In the genomic region with DNA sequence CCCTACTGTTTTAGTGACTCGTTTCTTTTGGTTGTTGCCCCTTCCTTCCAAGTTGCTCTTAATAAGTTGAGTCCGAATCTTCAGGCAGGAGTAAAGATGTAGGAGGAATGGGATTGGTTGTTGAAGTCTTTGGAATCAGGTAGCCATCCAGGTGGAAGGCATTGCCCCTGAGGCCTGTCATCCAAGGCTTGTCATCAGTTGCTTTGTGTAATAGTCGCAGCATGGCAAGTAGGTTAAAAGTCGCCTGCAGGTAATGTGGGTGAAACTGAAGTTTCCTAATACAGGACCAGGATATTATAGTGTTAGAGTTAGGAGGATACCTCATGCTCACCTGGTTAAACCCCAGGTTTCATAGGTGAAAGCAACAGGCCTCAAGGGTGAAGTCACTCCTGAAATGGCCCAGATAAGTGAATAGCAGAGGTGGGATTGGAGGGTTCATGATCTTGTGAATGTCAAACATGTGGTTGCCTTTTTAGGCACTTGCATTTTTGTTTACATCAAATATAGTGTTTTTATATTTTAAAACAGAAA, we compare ENCODE assay signal across 9 cellular contexts. TPM values are rescaled to one million over a fixed set of nuclear protein-coding genes. Genes with fewer than 3 reads are reported as not detected.
DNase-seq lines count a peak whose midpoint lies in the region; ATAC-seq, FAIRE-seq and TF ChIP-seq lines count a peak whose summit lies in the region.
"Had no signal": no experiment of that assay in that cellular context is flagged by ENCODE, and none has a peak within 500 bp of the region (broad histone marks: within the 10 kb centered on the region; RNA-seq: fewer than 3 reads in every experiment).

No MANE protein-coding gene starts in this region.

- FAIRE-seq in A549 (lab: Jason Lieb, UNC) (no peak), urothelium cell line (lab: Jason Lieb, UNC) (no peak)

- peak overlapping the region; percentile 4 for H3K27ac Mint-ChIP-seq in central memory CD8-positive, alpha-beta T cell (ENCODE audit: low read depth)

- no peaks in the 10 kb centered on the region for H3K9me3 ChIP-seq in A549
- H3K9me3 ChIP-seq in HUES48 (ENCODE audit: control insufficient read depth, insufficient read depth, low read length) = no peaks in the 10 kb centered on the region
- H3K9me3 ChIP-seq in mucosa of stomach (ENCODE audit: control insufficient read depth, low read length) = no peaks in the 10 kb centered on the region

- no peak for TF ChIP-seq POLR2A in A549 (IDR thresholded peaks at IDR 0.05; ENCODE audit: low read length)

- TF ChIP-seq CTCF in A549 (IDR thresholded peaks at IDR 0.05) (no peak), GM10248 (IDR thresholded peaks at IDR 0.05; ENCODE audit: control extremely low read depth, extremely low read depth, low read depth, missing control alignments) (no peak)

- no peak for ATAC-seq in A549
- ATAC-seq in central memory CD8-positive, alpha-beta T cell (replicated peaks; ENCODE audit: extremely low read depth, poor library complexity, severe bottlenecking) = no peak

- 68% methylated on average over 4 of the region's 4 CpGs for WGBS in A549 (ENCODE audit: missing lambda C conversion rate)

- H3K4me3 Mint-ChIP-seq in central memory CD8-positive, alpha-beta T cell = peak overlapping the region; percentile 73

- H3K4me1 Mint-ChIP-seq in central memory CD8-positive, alpha-beta T cell = peaks cover 22% of the 10 kb centered on the region

- H3K27me3 Mint-ChIP-seq in central memory CD8-positive, alpha-beta T cell = peaks cover 23% of the 10 kb centered on the region

- H3K4me1 ChIP-seq in A549 (peaks cover 12% of the 10 kb centered on the region; the same call in 2 of the 3 replicates), HUES48 (ENCODE audit: control insufficient read depth, insufficient read depth, low read length) (peaks cover 9% of the 10 kb centered on the region), mucosa of stomach (ENCODE audit: control insufficient read depth, insufficient read depth, low read length) (peaks cover 12% of the 10 kb centered on the region)

- H3K36me3 Mint-ChIP-seq in central memory CD8-positive, alpha-beta T cell (ENCODE audit: insufficient read depth) = no peaks in the 10 kb centered on the region

- H3K4me2 ChIP-seq in A549 = peak overlapping the region; percentile 84

- no peak for TF ChIP-seq RAD21 in A549 (conservative IDR thresholded peaks at IDR 0.05 in 1 of 2, IDR thresholded peaks at IDR 0.05 in 1 of 2)

- H3K9me3 Mint-ChIP-seq in central memory CD8-positive, alpha-beta T cell = no peaks in the 10 kb centered on the region

- no peaks in the 10 kb centered on the region for H3K27me3 ChIP-seq in HUES48 (ENCODE audit: control insufficient read depth, insufficient read depth, low read length)
- no peaks in the 10 kb centered on the region for H3K27me3 ChIP-seq in mucosa of stomach (ENCODE audit: control insufficient read depth, insufficient read depth, low read length)

- H3K9ac ChIP-seq in HUES48 (ENCODE audit: low read depth, low read length) (0 out of 2 replicates have a peak overlapping the region, but pooled peaks have one; percentile 70), mucosa of stomach (ENCODE audit: low read length) (peak overlapping the region; percentile 59)

- no peak for DNase-seq in A549 (ENCODE audit: low read depth in 1 of 2, low spot score in 1 of 2)
- no peak for DNase-seq in central memory CD8-positive, alpha-beta T cell (ENCODE audit: low spot score in 2 of 2)
- DNase-seq in urothelium cell line (ENCODE audit: low spot score) = no peak
- no peak for DNase-seq in effector CD4-positive, alpha-beta T cell
- DNase-seq in GM10248 (ENCODE audit: extremely low spot score) = no peak
- no peak for DNase-seq in activated naive CD4-positive, alpha-beta T cell treated with anti-CD3 and anti-CD28 coated beads, Interleukin-2, amount 50 U/mL, for 16 hours
- DNase-seq: NCI-H1105 treated with DMSO at 0.1 percent for 48 hours had no signal

- CTCF ChIA-PET in A549 (lab: Yijun Ruan, JAX) (interaction anchor here (0.5 to 3.0 kb wide), 10 partner anchors 9 to 225 kb away, joined by 3 to 26 read pairs (median 10); no protein-coding TSS in a partner anchor), GM10248 (lab: Yijun Ruan, JAX) (interaction anchor here (0.8 to 4.0 kb wide), 7 partner anchors 9 to 225 kb away, joined by 3 to 28 read pairs (median 5); no protein-coding TSS in a partner anchor)

- no peaks in the 10 kb centered on the region for H3K36me3 ChIP-seq in HUES48 (ENCODE audit: control insufficient read depth, insufficient read depth, low read length)
- H3K36me3 ChIP-seq in mucosa of stomach (ENCODE audit: control insufficient read depth, insufficient read depth, low read length) = no peaks in the 10 kb centered on the region

- POLR2A ChIA-PET in A549 (lab: Yijun Ruan, JAX) = interaction anchor here (0.7 to 1.6 kb wide), 10 partner anchors 9 to 514 kb away, joined by 3 to 13 read pairs (median 4); partner anchors contain the start of gene TMEM100
- POLR2A ChIA-PET in GM10248 (lab: Yijun Ruan, JAX) = no interaction called here

- no peak for TF ChIP-seq EP300 in A549 (IDR thresholded peaks at IDR 0.05)

- H3K27ac ChIP-seq in A549 = peak overlapping the region; percentile 86 to 94
- H3K27ac ChIP-seq in HUES48 (ENCODE audit: low read depth, low read length) = peak overlapping the region; percentile 87

- peak overlapping the region; percentile 58 for H3K4me3 ChIP-seq in A549
- H3K4me3 ChIP-seq in HUES48 (ENCODE audit: low read depth, low read length) = peak overlapping the region; percentile 81
- H3K4me3 ChIP-seq in mucosa of stomach (ENCODE audit: low read length) = peak overlapping the region; percentile 73

TF ChIP-seq in A549, 52 proteins besides CTCF, POLR2A, EP300 and RAD21:
- TF ChIP-seq KDM1A (IDR thresholded peaks at IDR 0.05; ENCODE audit: low read depth) (no peak), HOXB13 (CRISPR knock-in tag; IDR thresholded peaks at IDR 0.05; ENCODE audit: low read depth) (no peak), SMC3 (IDR thresholded peaks at IDR 0.05) (no peak), E2F6 (IDR thresholded peaks at IDR 0.05; ENCODE audit: borderline replicate concordance, low read depth) (no peak), ZNF302 (CRISPR knock-in tag; IDR thresholded peaks at IDR 0.05) (no peak)

RNA-seq across cellular contexts. Expression of gene PCTP, which starts 0.9 kb away (rescaled TPM):
- polyA plus RNA-seq in A549 (2011; rRNA removed) (28.0 and 31.5 TPM in 2 replicates), A549 (2017; fragmentation: RNase III; extraction: RNeasy Plus Mini Kit Qiagen cat#74134 plus additional on column Dnase treatment) (16.6 to 17.5 TPM (median 17.1 TPM) in 3 replicates)
- polyA plus RNA-seq in A549 (2012; cell fraction: cytosol; rRNA removed) = 18.1 and 18.3 TPM in 2 replicates
- polyA plus RNA-seq in A549 (2012; cell fraction: nucleus; rRNA removed) = 6.1 and 11.4 TPM in 2 replicates
- polyA minus RNA-seq in A549 (2011; rRNA and poly(A)+ RNA removed) = 15.6 and 20.7 TPM in 2 replicates

RNA-seq across cellular contexts. Expression of gene TMEM100, which starts 29.1 kb away (rescaled TPM):
- 0.07 TPM in 1 of 2 replicates, not detected in the other for polyA plus RNA-seq in A549 (2011; rRNA removed)
- not detected in 2 replicates for polyA plus RNA-seq in A549 (2012; cell fraction: cytosol; rRNA removed)
- not detected in 2 replicates for polyA plus RNA-seq in A549 (2012; cell fraction: nucleus; rRNA removed)
- not detected in 3 replicates for polyA plus RNA-seq in A549 (2017; fragmentation: RNase III; extraction: RNeasy Plus Mini Kit Qiagen cat#74134 plus additional on column Dnase treatment)
- not detected in 2 replicates for polyA minus RNA-seq in A549 (2011; rRNA and poly(A)+ RNA removed)
